In genomic region chr10:13139150-13139549, GRCh38 we compare ENCODE assay signal across 18 cellular contexts.
"Had no signal": no experiment of that assay in that cellular context is flagged by ENCODE, and none has a peak within 500 bp of the region (broad histone marks: within the 10 kb centered on the region; RNA-seq: fewer than 3 reads in every experiment).

No MANE protein-coding gene starts in this region.

- H3K4me3 ChIP-seq: gastrocnemius medialis, heart left ventricle, lower lobe of right lung, pancreas, right lobe of liver, transverse colon had no signal

- H3K27me3 ChIP-seq: gastrocnemius medialis, heart left ventricle, neutrophil, pancreas, right lobe of liver, transverse colon had no signal

- H3K9me3 ChIP-seq: gastrocnemius medialis, lower lobe of right lung, neutrophil, pancreas, right lobe of liver, transverse colon had no signal

- H3K27ac ChIP-seq: gastrocnemius medialis, heart left ventricle, lower lobe of right lung, neutrophil, pancreas, right lobe of liver, transverse colon had no signal

- H3K36me3 ChIP-seq: neutrophil had no signal

- H3K4me1 ChIP-seq: gastrocnemius medialis, heart left ventricle, lower lobe of right lung, pancreas, right lobe of liver, transverse colon had no signal

- ATAC-seq: activated CD4-positive, alpha-beta T cell treated with anti-CD3 and anti-CD28 coated beads for 36 hours; activated CD8-positive, alpha-beta memory T cell treated with anti-CD3 and anti-CD28 coated beads, Interleukin-2, amount 10 ng/mL, durations not matched to agents 7 days and 5 days; esophagus mucosa; gastrocnemius medialis; heart left ventricle; left colon; lower lobe of right lung; natural killer cell; pancreas; right lobe of liver had no signal

- DNase-seq: activated CD4-positive, alpha-beta memory T cell treated with anti-CD3 and anti-CD28 coated beads, Interleukin-2, amount 10 ng/mL, durations not matched to agents 7 days and 5 days; activated CD4-positive, alpha-beta T cell treated with anti-CD3 and anti-CD28 coated beads for 36 hours; activated CD8-positive, alpha-beta memory T cell treated with anti-CD3 and anti-CD28 coated beads, Interleukin-2, amount 10 ng/mL, durations not matched to agents 7 days and 5 days; cerebellar nuclear complex; effector CD8-positive, alpha-beta T cell; gastrocnemius medialis; heart left ventricle; left colon; lower lobe of right lung; natural killer cell; pancreas; right lobe of liver; small intestine; stimulated activated CD4-positive, alpha-beta T cell treated with anti-CD3 and anti-CD28 coated beads, Interleukin-15, amount 100 ng/mL, for 24 hours; stimulated activated CD4-positive, alpha-beta T cell treated with anti-CD3 and anti-CD28 coated beads, Interleukin-2, amount 100 ng/mL, for 48 hours; transverse colon had no signal
